ENCODE assay signal across 21 cellular contexts in the genomic region with DNA sequence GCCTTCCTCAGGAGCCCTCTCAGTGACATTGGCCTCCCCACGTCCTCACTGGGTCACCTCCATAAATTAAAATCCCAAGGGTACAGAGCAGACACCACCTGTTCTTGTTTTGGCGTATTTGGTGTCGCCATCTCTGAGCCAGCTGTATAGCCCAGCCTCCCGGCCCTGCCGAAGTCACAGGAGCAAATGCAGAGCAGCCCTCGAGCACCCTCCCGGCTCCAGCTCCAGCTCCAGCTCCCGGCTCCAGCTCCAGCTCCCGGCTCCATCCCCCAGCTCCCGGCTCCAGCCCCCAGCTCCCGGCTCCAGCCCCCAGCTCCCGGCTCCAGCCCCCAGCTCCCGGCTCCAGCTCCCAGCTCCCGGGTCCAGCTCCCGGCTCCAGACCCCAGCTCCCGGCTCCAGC.
"Had no signal": no experiment of that assay in that cellular context is flagged by ENCODE, and none has a peak within 500 bp of the region (broad histone marks: within the 10 kb centered on the region; RNA-seq: fewer than 3 reads in every experiment).

No MANE protein-coding gene starts in this region.

- ATAC-seq: effector memory CD8-positive, alpha-beta T cell; gastrocnemius medialis; heart left ventricle; left ventricle myocardium superior; natural killer cell; sciatic nerve; stimulated activated memory B cell treated with anti-CD40 and anti-IgM and Interleukin-4, amounts not matched to agents 10 μg/mL and 1 μg/mL and 100 μg/mL, for 72 hours; stimulated activated naive CD8-positive, alpha-beta T cell treated with anti-CD3 and anti-CD28 coated beads, Interleukin-15, Interleukin-2, amounts not matched to agents 100 U/mL and 50 U/mL, for 24 hours had no signal

- H3K27ac ChIP-seq: gastrocnemius medialis, heart left ventricle, parathyroid adenoma, prostate gland, right atrium auricular region, testis, tibial artery had no signal

- H2AFZ ChIP-seq: parathyroid adenoma had no signal

- H3K36me3 ChIP-seq: gastrocnemius medialis, prostate gland, right atrium auricular region had no signal

- DNase-seq: cortex of kidney; effector memory CD8-positive, alpha-beta T cell; gastrocnemius medialis; hippocampal formation; kidney glomerular epithelial cell; left ventricle myocardium superior; natural killer cell; stimulated activated CD4-positive, alpha-beta T cell treated with anti-CD3 and anti-CD28 coated beads, Interleukin-4, amount 100 ng/mL, for 4 hours; stimulated activated naive CD8-positive, alpha-beta T cell treated with anti-CD3 and anti-CD28 coated beads, Interleukin-15, Interleukin-2, amounts not matched to agents 100 U/mL and 50 U/mL, for 24 hours; substantia nigra; testis; tibial artery had no signal

- FAIRE-seq: endometrium, islet of Langerhans had no signal

- H3K79me2 ChIP-seq: parathyroid adenoma had no signal

- H3K9ac ChIP-seq: parathyroid adenoma had no signal

- H3K9me3 ChIP-seq: gastrocnemius medialis, heart left ventricle, prostate gland, right atrium auricular region, testis, tibial artery had no signal

- H3K4me1 ChIP-seq: gastrocnemius medialis, heart left ventricle, parathyroid adenoma, prostate gland, right atrium auricular region, testis, tibial artery had no signal

- H3K4me3 ChIP-seq: gastrocnemius medialis, heart left ventricle, lung, prostate gland, right atrium auricular region, testis, tibial artery had no signal

- H3K27me3 ChIP-seq: gastrocnemius medialis, heart left ventricle, right atrium auricular region, testis, tibial artery had no signal
